In the genomic region with DNA sequence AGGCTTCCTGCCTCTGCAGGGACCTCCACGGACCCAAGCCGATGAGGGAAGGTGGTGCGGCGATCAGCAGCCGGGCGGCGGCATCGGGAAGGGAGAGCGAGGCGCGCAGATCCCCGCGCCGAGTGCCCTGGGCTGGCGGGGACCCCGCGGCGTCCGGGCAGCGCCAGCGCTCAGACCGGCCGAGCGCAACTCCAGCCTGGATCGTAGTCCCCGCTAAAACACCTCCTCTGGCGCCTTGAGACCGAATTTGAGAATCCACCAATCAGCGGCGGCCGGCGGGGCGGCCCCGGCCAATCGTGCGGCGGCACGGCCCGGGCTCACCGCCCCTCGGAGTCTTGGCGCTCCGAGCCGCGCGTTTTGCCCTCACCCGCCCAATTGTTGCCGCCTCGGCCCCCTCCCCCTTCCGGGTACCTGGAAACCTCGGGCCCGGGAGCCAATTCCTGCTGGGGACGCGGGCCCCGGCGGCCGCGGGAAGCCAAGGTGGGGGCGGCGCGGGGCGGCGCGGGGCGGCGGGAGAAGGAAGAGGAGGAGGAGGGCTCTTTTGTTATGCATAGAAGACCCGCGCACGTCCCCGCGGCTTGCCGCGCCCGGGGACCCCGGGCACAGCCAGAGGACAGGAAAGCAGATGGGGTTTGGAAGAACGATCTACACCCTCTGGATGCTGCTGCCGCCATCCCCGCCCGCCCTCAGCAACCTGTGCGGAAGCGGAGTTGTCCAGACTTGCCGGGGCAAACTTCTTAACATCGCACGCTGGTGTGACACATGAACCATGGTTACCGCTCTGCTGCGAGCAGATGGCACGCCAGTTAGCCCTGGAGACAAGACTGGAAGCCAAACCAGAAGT, we compare ENCODE assay signal across 1 cellular context.
TF ChIP-seq lines count a peak whose summit lies in the region.

A gene with protein sequence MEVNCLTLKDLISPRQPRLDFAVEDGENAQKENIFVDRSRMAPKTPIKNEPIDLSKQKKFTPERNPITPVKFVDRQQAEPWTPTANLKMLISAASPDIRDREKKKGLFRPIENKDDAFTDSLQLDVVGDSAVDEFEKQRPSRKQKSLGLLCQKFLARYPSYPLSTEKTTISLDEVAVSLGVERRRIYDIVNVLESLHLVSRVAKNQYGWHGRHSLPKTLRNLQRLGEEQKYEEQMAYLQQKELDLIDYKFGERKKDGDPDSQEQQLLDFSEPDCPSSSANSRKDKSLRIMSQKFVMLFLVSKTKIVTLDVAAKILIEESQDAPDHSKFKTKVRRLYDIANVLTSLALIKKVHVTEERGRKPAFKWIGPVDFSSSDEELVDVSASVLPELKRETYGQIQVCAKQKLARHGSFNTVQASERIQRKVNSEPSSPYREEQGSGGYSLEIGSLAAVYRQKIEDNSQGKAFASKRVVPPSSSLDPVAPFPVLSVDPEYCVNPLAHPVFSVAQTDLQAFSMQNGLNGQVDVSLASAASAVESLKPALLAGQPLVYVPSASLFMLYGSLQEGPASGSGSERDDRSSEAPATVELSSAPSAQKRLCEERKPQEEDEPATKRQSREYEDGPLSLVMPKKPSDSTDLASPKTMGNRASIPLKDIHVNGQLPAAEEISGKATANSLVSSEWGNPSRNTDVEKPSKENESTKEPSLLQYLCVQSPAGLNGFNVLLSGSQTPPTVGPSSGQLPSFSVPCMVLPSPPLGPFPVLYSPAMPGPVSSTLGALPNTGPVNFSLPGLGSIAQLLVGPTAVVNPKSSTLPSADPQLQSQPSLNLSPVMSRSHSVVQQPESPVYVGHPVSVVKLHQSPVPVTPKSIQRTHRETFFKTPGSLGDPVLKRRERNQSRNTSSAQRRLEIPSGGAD (minus strand): TSS at position 209 of the 844 bp plus-strand sequence. CDS start 934 bp downstream, outside the sequence.

TF ChIP-seq in HepG2, 621 proteins besides CTCF, POLR2A, EP300 and RAD21 (continued from another document and continues in another):
- TF ChIP-seq, protein P1, sequence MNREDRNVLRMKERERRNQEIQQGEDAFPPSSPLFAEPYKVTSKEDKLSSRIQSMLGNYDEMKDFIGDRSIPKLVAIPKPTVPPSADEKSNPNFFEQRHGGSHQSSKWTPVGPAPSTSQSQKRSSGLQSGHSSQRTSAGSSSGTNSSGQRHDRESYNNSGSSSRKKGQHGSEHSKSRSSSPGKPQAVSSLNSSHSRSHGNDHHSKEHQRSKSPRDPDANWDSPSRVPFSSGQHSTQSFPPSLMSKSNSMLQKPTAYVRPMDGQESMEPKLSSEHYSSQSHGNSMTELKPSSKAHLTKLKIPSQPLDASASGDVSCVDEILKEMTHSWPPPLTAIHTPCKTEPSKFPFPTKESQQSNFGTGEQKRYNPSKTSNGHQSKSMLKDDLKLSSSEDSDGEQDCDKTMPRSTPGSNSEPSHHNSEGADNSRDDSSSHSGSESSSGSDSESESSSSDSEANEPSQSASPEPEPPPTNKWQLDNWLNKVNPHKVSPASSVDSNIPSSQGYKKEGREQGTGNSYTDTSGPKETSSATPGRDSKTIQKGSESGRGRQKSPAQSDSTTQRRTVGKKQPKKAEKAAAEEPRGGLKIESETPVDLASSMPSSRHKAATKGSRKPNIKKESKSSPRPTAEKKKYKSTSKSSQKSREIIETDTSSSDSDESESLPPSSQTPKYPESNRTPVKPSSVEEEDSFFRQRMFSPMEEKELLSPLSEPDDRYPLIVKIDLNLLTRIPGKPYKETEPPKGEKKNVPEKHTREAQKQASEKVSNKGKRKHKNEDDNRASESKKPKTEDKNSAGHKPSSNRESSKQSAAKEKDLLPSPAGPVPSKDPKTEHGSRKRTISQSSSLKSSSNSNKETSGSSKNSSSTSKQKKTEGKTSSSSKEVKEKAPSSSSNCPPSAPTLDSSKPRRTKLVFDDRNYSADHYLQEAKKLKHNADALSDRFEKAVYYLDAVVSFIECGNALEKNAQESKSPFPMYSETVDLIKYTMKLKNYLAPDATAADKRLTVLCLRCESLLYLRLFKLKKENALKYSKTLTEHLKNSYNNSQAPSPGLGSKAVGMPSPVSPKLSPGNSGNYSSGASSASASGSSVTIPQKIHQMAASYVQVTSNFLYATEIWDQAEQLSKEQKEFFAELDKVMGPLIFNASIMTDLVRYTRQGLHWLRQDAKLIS (CRISPR knock-in tag; IDR thresholded peaks at IDR 0.05), result no peak
- TF ChIP-seq, protein P2, sequence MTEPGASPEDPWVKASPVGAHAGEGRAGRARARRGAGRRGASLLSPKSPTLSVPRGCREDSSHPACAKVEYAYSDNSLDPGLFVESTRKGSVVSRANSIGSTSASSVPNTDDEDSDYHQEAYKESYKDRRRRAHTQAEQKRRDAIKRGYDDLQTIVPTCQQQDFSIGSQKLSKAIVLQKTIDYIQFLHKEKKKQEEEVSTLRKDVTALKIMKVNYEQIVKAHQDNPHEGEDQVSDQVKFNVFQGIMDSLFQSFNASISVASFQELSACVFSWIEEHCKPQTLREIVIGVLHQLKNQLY (CRISPR knock-in tag; IDR thresholded peaks at IDR 0.05), result no peak
- TF ChIP-seq ZNF546 (CRISPR knock-in tag; conservative IDR thresholded peaks at IDR 0.05) (no peak), SALL2 (CRISPR knock-in tag; IDR thresholded peaks at IDR 0.05) (0 out of 2 replicates have a peak, but pooled peaks have one; percentile 22), ZNF282 (IDR thresholded peaks at IDR 0.05; ENCODE audit: partially characterized antibody) (no peak), ZBTB1 (CRISPR knock-in tag; IDR thresholded peaks at IDR 0.05; ENCODE audit: borderline replicate concordance) (no peak), SIX4 (CRISPR knock-in tag; IDR thresholded peaks at IDR 0.05) (no peak), POLR2AphosphoS2 (IDR thresholded peaks at IDR 0.05; ENCODE audit: low read depth, low read length) (no peak), ZFAT (CRISPR knock-in tag; conservative IDR thresholded peaks at IDR 0.05) (no peak), KLF16 (CRISPR knock-in tag; IDR thresholded peaks at IDR 0.05) (no peak), CBFB (CRISPR knock-in tag; IDR thresholded peaks at IDR 0.05) (0 out of 2 replicates have a peak, but pooled peaks have one; percentile 11), ZZZ3 (CRISPR knock-in tag; IDR thresholded peaks at IDR 0.05; ENCODE audit: borderline replicate concordance) (no peak), FOXO1 (CRISPR knock-in tag; IDR thresholded peaks at IDR 0.05) (no peak), ZNF572 (CRISPR knock-in tag; IDR thresholded peaks at IDR 0.05) (no peak), ZNF484 (CRISPR knock-in tag; IDR thresholded peaks at IDR 0.05; ENCODE audit: borderline replicate concordance, low read depth) (no peak)
- TF ChIP-seq, protein P3, sequence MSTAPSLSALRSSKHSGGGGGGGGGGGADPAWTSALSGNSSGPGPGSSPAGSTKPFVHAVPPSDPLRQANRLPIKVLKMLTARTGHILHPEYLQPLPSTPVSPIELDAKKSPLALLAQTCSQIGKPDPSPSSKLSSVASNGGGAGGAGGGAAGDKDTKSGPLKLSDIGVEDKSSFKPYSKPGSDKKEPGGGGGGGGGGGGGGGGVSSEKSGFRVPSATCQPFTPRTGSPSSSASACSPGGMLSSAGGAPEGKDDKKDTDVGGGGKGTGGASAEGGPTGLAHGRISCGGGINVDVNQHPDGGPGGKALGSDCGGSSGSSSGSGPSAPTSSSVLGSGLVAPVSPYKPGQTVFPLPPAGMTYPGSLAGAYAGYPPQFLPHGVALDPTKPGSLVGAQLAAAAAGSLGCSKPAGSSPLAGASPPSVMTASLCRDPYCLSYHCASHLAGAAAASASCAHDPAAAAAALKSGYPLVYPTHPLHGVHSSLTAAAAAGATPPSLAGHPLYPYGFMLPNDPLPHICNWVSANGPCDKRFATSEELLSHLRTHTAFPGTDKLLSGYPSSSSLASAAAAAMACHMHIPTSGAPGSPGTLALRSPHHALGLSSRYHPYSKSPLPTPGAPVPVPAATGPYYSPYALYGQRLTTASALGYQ (CRISPR knock-in tag; IDR thresholded peaks at IDR 0.05), result no peak
- TF ChIP-seq, protein P4, sequence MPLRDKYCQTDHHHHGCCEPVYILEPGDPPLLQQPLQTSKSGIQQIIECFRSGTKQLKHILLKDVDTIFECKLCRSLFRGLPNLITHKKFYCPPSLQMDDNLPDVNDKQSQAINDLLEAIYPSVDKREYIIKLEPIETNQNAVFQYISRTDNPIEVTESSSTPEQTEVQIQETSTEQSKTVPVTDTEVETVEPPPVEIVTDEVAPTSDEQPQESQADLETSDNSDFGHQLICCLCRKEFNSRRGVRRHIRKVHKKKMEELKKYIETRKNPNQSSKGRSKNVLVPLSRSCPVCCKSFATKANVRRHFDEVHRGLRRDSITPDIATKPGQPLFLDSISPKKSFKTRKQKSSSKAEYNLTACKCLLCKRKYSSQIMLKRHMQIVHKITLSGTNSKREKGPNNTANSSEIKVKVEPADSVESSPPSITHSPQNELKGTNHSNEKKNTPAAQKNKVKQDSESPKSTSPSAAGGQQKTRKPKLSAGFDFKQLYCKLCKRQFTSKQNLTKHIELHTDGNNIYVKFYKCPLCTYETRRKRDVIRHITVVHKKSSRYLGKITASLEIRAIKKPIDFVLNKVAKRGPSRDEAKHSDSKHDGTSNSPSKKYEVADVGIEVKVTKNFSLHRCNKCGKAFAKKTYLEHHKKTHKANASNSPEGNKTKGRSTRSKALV (CRISPR knock-in tag; IDR thresholded peaks at IDR 0.05), result peak; percentile 68
- TF ChIP-seq, protein P5, sequence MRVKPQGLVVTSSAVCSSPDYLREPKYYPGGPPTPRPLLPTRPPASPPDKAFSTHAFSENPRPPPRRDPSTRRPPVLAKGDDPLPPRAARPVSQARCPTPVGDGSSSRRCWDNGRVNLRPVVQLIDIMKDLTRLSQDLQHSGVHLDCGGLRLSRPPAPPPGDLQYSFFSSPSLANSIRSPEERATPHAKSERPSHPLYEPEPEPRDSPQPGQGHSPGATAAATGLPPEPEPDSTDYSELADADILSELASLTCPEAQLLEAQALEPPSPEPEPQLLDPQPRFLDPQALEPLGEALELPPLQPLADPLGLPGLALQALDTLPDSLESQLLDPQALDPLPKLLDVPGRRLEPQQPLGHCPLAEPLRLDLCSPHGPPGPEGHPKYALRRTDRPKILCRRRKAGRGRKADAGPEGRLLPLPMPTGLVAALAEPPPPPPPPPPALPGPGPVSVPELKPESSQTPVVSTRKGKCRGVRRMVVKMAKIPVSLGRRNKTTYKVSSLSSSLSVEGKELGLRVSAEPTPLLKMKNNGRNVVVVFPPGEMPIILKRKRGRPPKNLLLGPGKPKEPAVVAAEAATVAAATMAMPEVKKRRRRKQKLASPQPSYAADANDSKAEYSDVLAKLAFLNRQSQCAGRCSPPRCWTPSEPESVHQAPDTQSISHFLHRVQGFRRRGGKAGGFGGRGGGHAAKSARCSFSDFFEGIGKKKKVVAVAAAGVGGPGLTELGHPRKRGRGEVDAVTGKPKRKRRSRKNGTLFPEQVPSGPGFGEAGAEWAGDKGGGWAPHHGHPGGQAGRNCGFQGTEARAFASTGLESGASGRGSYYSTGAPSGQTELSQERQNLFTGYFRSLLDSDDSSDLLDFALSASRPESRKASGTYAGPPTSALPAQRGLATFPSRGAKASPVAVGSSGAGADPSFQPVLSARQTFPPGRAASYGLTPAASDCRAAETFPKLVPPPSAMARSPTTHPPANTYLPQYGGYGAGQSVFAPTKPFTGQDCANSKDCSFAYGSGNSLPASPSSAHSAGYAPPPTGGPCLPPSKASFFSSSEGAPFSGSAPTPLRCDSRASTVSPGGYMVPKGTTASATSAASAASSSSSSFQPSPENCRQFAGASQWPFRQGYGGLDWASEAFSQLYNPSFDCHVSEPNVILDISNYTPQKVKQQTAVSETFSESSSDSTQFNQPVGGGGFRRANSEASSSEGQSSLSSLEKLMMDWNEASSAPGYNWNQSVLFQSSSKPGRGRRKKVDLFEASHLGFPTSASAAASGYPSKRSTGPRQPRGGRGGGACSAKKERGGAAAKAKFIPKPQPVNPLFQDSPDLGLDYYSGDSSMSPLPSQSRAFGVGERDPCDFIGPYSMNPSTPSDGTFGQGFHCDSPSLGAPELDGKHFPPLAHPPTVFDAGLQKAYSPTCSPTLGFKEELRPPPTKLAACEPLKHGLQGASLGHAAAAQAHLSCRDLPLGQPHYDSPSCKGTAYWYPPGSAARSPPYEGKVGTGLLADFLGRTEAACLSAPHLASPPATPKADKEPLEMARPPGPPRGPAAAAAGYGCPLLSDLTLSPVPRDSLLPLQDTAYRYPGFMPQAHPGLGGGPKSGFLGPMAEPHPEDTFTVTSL (CRISPR knock-in tag; IDR thresholded peaks at IDR 0.05; ENCODE audit: borderline replicate concordance), result no peak
- TF ChIP-seq, protein P6, sequence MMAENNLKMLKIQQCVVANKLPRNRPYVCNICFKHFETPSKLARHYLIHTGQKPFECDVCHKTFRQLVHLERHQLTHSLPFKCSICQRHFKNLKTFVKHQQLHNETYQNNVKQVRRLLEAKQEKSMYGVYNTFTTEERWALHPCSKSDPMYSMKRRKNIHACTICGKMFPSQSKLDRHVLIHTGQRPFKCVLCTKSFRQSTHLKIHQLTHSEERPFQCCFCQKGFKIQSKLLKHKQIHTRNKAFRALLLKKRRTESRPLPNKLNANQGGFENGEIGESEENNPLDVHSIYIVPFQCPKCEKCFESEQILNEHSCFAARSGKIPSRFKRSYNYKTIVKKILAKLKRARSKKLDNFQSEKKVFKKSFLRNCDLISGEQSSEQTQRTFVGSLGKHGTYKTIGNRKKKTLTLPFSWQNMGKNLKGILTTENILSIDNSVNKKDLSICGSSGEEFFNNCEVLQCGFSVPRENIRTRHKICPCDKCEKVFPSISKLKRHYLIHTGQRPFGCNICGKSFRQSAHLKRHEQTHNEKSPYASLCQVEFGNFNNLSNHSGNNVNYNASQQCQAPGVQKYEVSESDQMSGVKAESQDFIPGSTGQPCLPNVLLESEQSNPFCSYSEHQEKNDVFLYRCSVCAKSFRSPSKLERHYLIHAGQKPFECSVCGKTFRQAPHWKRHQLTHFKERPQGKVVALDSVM (CRISPR knock-in tag; IDR thresholded peaks at IDR 0.05), result no peak
- TF ChIP-seq, protein P7, sequence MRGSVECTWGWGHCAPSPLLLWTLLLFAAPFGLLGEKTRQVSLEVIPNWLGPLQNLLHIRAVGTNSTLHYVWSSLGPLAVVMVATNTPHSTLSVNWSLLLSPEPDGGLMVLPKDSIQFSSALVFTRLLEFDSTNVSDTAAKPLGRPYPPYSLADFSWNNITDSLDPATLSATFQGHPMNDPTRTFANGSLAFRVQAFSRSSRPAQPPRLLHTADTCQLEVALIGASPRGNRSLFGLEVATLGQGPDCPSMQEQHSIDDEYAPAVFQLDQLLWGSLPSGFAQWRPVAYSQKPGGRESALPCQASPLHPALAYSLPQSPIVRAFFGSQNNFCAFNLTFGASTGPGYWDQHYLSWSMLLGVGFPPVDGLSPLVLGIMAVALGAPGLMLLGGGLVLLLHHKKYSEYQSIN (CRISPR knock-in tag; IDR thresholded peaks at IDR 0.05; ENCODE audit: borderline replicate concordance), result no peak
- TF ChIP-seq, protein P8, sequence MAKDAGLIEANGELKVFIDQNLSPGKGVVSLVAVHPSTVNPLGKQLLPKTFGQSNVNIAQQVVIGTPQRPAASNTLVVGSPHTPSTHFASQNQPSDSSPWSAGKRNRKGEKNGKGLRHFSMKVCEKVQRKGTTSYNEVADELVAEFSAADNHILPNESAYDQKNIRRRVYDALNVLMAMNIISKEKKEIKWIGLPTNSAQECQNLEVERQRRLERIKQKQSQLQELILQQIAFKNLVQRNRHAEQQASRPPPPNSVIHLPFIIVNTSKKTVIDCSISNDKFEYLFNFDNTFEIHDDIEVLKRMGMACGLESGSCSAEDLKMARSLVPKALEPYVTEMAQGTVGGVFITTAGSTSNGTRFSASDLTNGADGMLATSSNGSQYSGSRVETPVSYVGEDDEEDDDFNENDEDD (CRISPR knock-in tag; IDR thresholded peaks at IDR 0.05; ENCODE audit: borderline replicate concordance), result peak; percentile 90
- TF ChIP-seq, protein P9, sequence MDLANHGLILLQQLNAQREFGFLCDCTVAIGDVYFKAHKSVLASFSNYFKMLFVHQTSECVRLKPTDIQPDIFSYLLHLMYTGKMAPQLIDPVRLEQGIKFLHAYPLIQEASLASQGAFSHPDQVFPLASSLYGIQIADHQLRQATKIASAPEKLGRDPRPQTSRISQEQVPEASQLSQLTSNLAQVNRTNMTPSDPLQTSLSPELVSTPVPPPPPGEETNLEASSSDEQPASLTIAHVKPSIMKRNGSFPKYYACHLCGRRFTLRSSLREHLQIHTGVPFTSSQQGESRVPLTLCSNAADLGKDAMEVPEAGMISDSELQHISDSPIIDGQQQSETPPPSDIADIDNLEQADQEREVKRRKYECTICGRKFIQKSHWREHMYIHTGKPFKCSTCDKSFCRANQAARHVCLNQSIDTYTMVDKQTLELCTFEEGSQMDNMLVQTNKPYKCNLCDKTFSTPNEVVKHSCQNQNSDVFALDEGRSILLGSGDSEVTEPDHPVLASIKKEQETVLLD (CRISPR knock-in tag; IDR thresholded peaks at IDR 0.05; ENCODE audit: low read depth), result 0 out of 2 replicates have a peak, but pooled peaks have one; percentile 39
